ENCODE assay signal across 19 cellular contexts in genomic region chr2:96957299-96957698, GRCh38. TPM values are rescaled to one million over a fixed set of nuclear protein-coding genes. Genes with fewer than 3 reads are reported as not detected.
DNase-seq lines count a peak whose midpoint lies in the region; TF ChIP-seq lines count a peak whose summit lies in the region.
"Had no signal": no experiment of that assay in that cellular context is flagged by ENCODE, and none has a peak within 500 bp of the region (broad histone marks: within the 10 kb centered on the region; RNA-seq: fewer than 3 reads in every experiment).

No MANE protein-coding gene starts in this region.

- H3K4me3 ChIP-seq in H7 (ENCODE audit: insufficient read depth, low read depth, low read length) (no peak overlapping the region), WERI-Rb-1 (ENCODE audit: low read depth, low read length) (no peak overlapping the region), mesendoderm (ENCODE audit: low read length) (no peak overlapping the region)
- H3K4me3 ChIP-seq: smooth muscle cell had no signal

- no peak overlapping the region for H3K4me2 ChIP-seq in mesendoderm (ENCODE audit: low read length)
- H3K4me2 ChIP-seq: KMS-11, smooth muscle cell had no signal

- no peak overlapping the region for H3K18ac ChIP-seq in mesendoderm (ENCODE audit: low read length)

- no peaks in the 10 kb centered on the region for H3K27me3 ChIP-seq in H7 (ENCODE audit: control insufficient read depth, insufficient read depth, low read length)
- H3K27me3 ChIP-seq in WERI-Rb-1 (ENCODE audit: insufficient read depth, low read depth, severe bottlenecking) = no peaks in the 10 kb centered on the region
- H3K27me3 ChIP-seq in mesendoderm (ENCODE audit: insufficient read depth, low read length, poor library complexity) = no peaks in the 10 kb centered on the region

- H4K8ac ChIP-seq in mesendoderm (ENCODE audit: low read depth, low read length) = no peak overlapping the region

- H3K36me3 ChIP-seq in H7 (replicated peaks; ENCODE audit: control insufficient read depth, insufficient read depth, low read length) (no peaks in the 10 kb centered on the region), WERI-Rb-1 (no peaks in the 10 kb centered on the region), mesendoderm (ENCODE audit: control insufficient read depth, insufficient read depth, low read length) (no peaks in the 10 kb centered on the region)

- no peak overlapping the region for H3K4ac ChIP-seq in mesendoderm (ENCODE audit: low read depth, low read length)

- no peaks in the 10 kb centered on the region for H3K4me1 ChIP-seq in mesendoderm (ENCODE audit: control insufficient read depth, low read depth, low read length)

- no peaks in the 10 kb centered on the region for H3K9me3 ChIP-seq in WERI-Rb-1 (ENCODE audit: severe bottlenecking)

- DNase-seq in DMS 273 (lab: John Stamatoyannopoulos, UW; ENCODE audit: unreplicated experiment) (peak; percentile 83), H7 (peak; percentile 87), WERI-Rb-1 (peak; percentile 90), mesendoderm (peak; percentile 57), SIG-M5 (lab: John Stamatoyannopoulos, UW) (no peak), HCEC 1CT (no peak), GM19240 (ENCODE audit: insufficient read length, low spot score) (no peak), SW 1271 (lab: John Stamatoyannopoulos, UW) (no peak)
- DNase-seq: effector memory CD4-positive, alpha-beta T cell; naive B cell; NCI-H226; T-helper 1 cell had no signal

- H3K56ac ChIP-seq in mesendoderm (ENCODE audit: low read length) = no peak overlapping the region

- no peaks in the 10 kb centered on the region for H3K79me2 ChIP-seq in mesendoderm (ENCODE audit: control insufficient read depth, insufficient read depth, low read length)

- no peak overlapping the region for H2AK5ac ChIP-seq in mesendoderm (ENCODE audit: low read length)

- no peak for TF ChIP-seq CTCF in WERI-Rb-1 (IDR thresholded peaks at IDR 0.05; ENCODE audit: low read depth, low read length)

- H2BK15ac ChIP-seq in mesendoderm (replicated peaks; ENCODE audit: low read depth) = no peak overlapping the region

- H2BK120ac ChIP-seq in mesendoderm (ENCODE audit: low read depth, low read length) = no peak overlapping the region

- H3K79me1 ChIP-seq in mesendoderm (ENCODE audit: low read length) = no peaks in the 10 kb centered on the region

- no CpG with 5 or more reads among the region's 10 CpGs for WGBS in mesendoderm (ENCODE audit: extremely low coverage, insufficient coverage, low lambda C conversion rate)

- H3K23ac ChIP-seq in mesendoderm (ENCODE audit: low read length) = no peak overlapping the region

- H3K9ac ChIP-seq in mesendoderm (ENCODE audit: low read length) = no peak overlapping the region
- H3K9ac ChIP-seq: KMS-11 had no signal

- H4K5ac ChIP-seq in mesendoderm (ENCODE audit: low read length) = no peak overlapping the region

- no peak overlapping the region for H2BK5ac ChIP-seq in mesendoderm (ENCODE audit: low read length)

- H3K27ac ChIP-seq in WERI-Rb-1 (peak overlapping the region; percentile 73), mesendoderm (ENCODE audit: low read depth, low read length) (no peak overlapping the region)
- H3K27ac ChIP-seq: KMS-11, VCaP had no signal

RNA-seq across cellular contexts. Expression of gene FAM178B, which starts 29.1 kb away (rescaled TPM):
- total RNA-seq in H7 (2014; rRNA removed; shearing (Covaris generic)) = 0.17 and 0.26 TPM in 2 replicates
- 0.49 TPM for polyA plus RNA-seq in mesendoderm (2013, experiment 1 of 2)
- 0.48 TPM for polyA plus RNA-seq in mesendoderm (2013, experiment 2 of 2)
- total RNA-seq: fibroblast of lung, lung microvascular endothelial cell, progenitor cell of endocrine pancreas, Right ventricle myocardium inferior had no signal
- polyA plus RNA-seq: fibroblast of lung had no signal

Comparison
In these comparisons a context has a peak if more than half of its experiments do, and no peak if none do; other contexts are left out.
1. DNase-seq: peak in DMS 273 (single experiment), H7 (single experiment), WERI-Rb-1 (single experiment) and mesendoderm (single experiment); none in SIG-M5 (single experiment), HCEC 1CT (single experiment), GM19240 (single experiment) and SW 1271 (0 of 2).